In the genomic region with DNA sequence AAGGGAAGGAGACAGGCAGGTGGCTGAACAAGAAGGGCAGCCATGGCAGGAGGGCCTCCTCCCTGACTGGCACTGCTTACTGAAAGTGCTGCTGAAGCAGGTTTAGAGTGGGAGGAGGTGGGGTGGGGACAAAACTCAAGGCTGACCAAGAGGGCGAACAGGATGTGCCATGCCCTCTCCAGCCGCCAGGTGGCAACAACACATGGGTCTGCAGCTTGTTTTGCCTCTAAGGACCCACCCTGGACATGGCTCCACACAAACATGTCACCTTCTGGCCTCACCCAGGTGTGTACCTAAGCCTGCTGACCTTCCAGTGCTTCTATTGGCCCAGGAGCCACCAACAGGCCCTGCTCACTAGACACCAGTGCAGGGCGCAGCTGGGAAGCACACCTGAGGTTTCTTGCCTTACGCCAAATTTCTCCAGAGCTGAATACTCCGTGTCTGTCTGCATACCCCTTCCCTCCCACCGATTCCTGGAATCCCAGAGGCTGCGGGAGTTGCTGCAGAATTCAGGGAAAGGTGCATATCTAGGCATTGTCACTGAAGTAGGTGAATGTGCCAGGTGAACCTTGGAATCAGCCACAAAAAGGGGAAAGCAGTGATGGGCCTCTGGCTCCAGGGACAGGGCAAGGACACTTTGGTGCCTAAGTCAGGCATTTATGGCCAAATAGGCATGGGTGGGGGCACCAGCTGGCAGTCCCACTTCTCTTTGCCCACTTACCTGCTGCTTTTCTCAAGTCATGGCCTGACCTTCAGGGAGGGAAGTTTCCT, we compare ENCODE assay signal across 8 cellular contexts. TPM values are rescaled to one million over a fixed set of nuclear protein-coding genes. Genes with fewer than 3 reads are reported as not detected.
DNase-seq lines count a peak whose midpoint lies in the region; ATAC-seq lines count a peak whose summit lies in the region.

No MANE protein-coding gene starts in this region.

- DNase-seq in DMS153 treated with DMSO at 0.1 percent for 48 hours (lab: John Stamatoyannopoulos, UW; ENCODE audit: unreplicated experiment) (peak; percentile 33), MV-4-11 (lab: John Stamatoyannopoulos, UW) (peak; percentile 56), T-helper 1 cell (peak in 4 of 5 donors; percentile 38 to 62 (median 42)), left cardiac atrium (peak; percentile 80), renal cortical epithelial cell (ENCODE audit: low read depth) (peak; percentile 69)

- peak overlapping the region; percentile 86 for H3K27ac ChIP-seq in angular gyrus (ENCODE audit: low read depth, low read length)

- intact Hi-C loops in left cardiac atrium (cut with DNase I) = loop anchor here (2.0 to 5.0 kb wide), 3 partner anchors 121 to 255 kb away; no protein-coding TSS in a partner anchor

- ATAC-seq in GM21737 (IDR thresholded peaks at IDR 0.05; ENCODE audit: unreplicated experiment) (peak; percentile 66), left cardiac atrium (peak; percentile 64 to 75), GM19324 (IDR thresholded peaks at IDR 0.05; ENCODE audit: low FRiP score, unreplicated experiment) (no peak)

RNA-seq across cellular contexts. Expression of a gene that starts 5.3 kb away (rescaled TPM):
- total RNA-seq in left cardiac atrium = 1 to 10 TPM; 2.3 to 2.5 TPM
- 1.5 and 2.1 TPM in 2 replicates for total RNA-seq in renal cortical epithelial cell

RNA-seq across cellular contexts. Expression of a gene that starts 28.3 kb away (rescaled TPM):
- 10 to 100 TPM; 15.6 to 21.1 TPM for total RNA-seq in left cardiac atrium
- total RNA-seq in renal cortical epithelial cell = 8.5 and 75.9 TPM in 2 replicates

RNA-seq across cellular contexts. Expression of a gene that starts 29.2 kb away (rescaled TPM):
- total RNA-seq in left cardiac atrium (100 to 1,000 TPM; 220 to 239 TPM), renal cortical epithelial cell (not detected in 2 replicates)

Comparison
In these comparisons a context has a peak if more than half of its experiments do, and no peak if none do; other contexts are left out.
1. RNA of a gene that starts 29.2 kb away (total RNA-seq): 220 to 239 TPM in left cardiac atrium; not detected in renal cortical epithelial cell; every median in the first group is over 100 times any median in the second.
2. Peak in every context shown above with its lines, with median percentiles within 50 percentile points of each other: DNase-seq.